Comparison of ENCODE assay signal across 1 cellular context in genomic region chr1:107930292-107930691, GRCh38.
TF ChIP-seq lines count a peak whose summit lies in the region.

No MANE protein-coding gene starts in this region.

TF ChIP-seq in GM12878, 131 proteins besides CTCF, POLR2A, EP300 and RAD21 (continued from another document and continues in another):
- TF ChIP-seq SUPT20H (IDR thresholded peaks at IDR 0.05; ENCODE audit: borderline replicate concordance, control insufficient read depth, low read depth, low read length) (no peak), MYC (IDR thresholded peaks at IDR 0.05; ENCODE audit: insufficient read depth, insufficient read length, insufficient replicate concordance, low read length, severe bottlenecking) (no peak), MEF2A (IDR thresholded peaks at IDR 0.05; ENCODE audit: insufficient read depth, low read depth, low read length) (no peak), SIX5 (IDR thresholded peaks at IDR 0.05; ENCODE audit: low read depth, low read length, severe bottlenecking) (no peak), NFIC (IDR thresholded peaks at IDR 0.05; ENCODE audit: low read depth, low read length) (peak; percentile 80; the same call in 1 of the 2 replicates), SMC3 (IDR thresholded peaks at IDR 0.05; ENCODE audit: borderline replicate concordance, low read length) (no peak), JUNB (IDR thresholded peaks at IDR 0.05) (peak; percentile 94), BACH1 (IDR thresholded peaks at IDR 0.05; ENCODE audit: borderline replicate concordance) (no peak), ATF2 (IDR thresholded peaks at IDR 0.05; ENCODE audit: low read length) (no peak), RUNX3 (IDR thresholded peaks at IDR 0.05; ENCODE audit: low read length) (peak; percentile 18; the same call in 1 of the 2 replicates), SMARCA5 (IDR thresholded peaks at IDR 0.05) (no peak), TCF7 (IDR thresholded peaks at IDR 0.05; ENCODE audit: borderline replicate concordance) (0 out of 2 replicates have a peak, but pooled peaks have one; percentile 42), ZSCAN29 (IDR thresholded peaks at IDR 0.05) (no peak), FOXK2 (IDR thresholded peaks at IDR 0.05) (no peak), YY1 (IDR thresholded peaks at IDR 0.05; ENCODE audit: low read depth, low read length) (no peak), CBX5 (IDR thresholded peaks at IDR 0.05; ENCODE audit: low read depth) (no peak), CEBPZ (IDR thresholded peaks at IDR 0.05; ENCODE audit: low read depth, low read length) (no peak), MLLT1 (IDR thresholded peaks at IDR 0.05) (no peak), ZNF217 (IDR thresholded peaks at IDR 0.05) (no peak), CHD4 (IDR thresholded peaks at IDR 0.05) (no peak), ZZZ3 (IDR thresholded peaks at IDR 0.05; ENCODE audit: control insufficient read depth, insufficient read length, low read depth) (no peak), HSF1 (IDR thresholded peaks at IDR 0.05; ENCODE audit: low read depth, low read length) (no peak), ATF3 (IDR thresholded peaks at IDR 0.05; ENCODE audit: borderline replicate concordance, extremely low read depth, low read depth, low read length) (no peak), NR2F1 (conservative IDR thresholded peaks at IDR 0.05) (no peak), EED (IDR thresholded peaks at IDR 0.05; ENCODE audit: low read depth) (no peak), ETV6 (conservative IDR thresholded peaks at IDR 0.05 in 1 of 2, IDR thresholded peaks at IDR 0.05 in 1 of 2; ENCODE audit: borderline replicate concordance in 1 of 2, low read depth in 1 of 2) (no peak), USF2 (IDR thresholded peaks at IDR 0.05; ENCODE audit: borderline replicate concordance, low read depth, low read length) (no peak)
- TF ChIP-seq, protein P1, sequence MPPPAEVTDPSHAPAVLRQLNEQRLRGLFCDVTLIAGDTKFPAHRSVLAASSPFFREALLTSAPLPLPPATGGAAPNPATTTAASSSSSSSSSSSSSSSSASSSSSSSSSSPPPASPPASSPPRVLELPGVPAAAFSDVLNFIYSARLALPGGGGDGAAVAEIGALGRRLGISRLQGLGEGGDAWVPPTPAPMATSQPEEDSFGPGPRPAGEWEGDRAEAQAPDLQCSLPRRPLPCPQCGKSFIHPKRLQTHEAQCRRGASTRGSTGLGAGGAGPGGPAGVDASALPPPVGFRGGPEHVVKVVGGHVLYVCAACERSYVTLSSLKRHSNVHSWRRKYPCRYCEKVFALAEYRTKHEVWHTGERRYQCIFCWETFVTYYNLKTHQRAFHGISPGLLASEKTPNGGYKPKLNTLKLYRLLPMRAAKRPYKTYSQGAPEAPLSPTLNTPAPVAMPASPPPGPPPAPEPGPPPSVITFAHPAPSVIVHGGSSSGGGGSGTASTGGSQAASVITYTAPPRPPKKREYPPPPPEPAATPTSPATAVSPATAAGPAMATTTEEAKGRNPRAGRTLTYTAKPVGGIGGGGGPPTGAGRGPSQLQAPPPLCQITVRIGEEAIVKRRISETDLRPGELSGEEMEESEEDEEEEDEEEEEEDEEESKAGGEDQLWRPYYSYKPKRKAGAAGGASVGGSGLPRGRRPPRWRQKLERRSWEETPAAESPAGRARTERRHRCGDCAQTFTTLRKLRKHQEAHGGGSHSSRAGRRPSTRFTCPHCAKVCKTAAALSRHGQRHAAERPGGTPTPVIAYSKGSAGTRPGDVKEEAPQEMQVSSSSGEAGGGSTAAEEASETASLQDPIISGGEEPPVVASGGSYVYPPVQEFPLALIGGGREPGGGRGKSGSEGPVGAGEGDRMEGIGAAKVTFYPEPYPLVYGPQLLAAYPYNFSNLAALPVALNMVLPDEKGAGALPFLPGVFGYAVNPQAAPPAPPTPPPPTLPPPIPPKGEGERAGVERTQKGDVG (CRISPR knock-in tag; IDR thresholded peaks at IDR 0.05), result no peak
- TF ChIP-seq, protein P2, sequence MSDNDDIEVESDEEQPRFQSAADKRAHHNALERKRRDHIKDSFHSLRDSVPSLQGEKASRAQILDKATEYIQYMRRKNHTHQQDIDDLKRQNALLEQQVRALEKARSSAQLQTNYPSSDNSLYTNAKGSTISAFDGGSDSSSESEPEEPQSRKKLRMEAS (IDR thresholded peaks at IDR 0.05; ENCODE audit: low read depth, low read length), result no peak
- TF ChIP-seq, protein P3, sequence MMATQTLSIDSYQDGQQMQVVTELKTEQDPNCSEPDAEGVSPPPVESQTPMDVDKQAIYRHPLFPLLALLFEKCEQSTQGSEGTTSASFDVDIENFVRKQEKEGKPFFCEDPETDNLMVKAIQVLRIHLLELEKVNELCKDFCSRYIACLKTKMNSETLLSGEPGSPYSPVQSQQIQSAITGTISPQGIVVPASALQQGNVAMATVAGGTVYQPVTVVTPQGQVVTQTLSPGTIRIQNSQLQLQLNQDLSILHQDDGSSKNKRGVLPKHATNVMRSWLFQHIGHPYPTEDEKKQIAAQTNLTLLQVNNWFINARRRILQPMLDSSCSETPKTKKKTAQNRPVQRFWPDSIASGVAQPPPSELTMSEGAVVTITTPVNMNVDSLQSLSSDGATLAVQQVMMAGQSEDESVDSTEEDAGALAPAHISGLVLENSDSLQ (IDR thresholded peaks at IDR 0.05), result no peak
- TF ChIP-seq, protein P4, sequence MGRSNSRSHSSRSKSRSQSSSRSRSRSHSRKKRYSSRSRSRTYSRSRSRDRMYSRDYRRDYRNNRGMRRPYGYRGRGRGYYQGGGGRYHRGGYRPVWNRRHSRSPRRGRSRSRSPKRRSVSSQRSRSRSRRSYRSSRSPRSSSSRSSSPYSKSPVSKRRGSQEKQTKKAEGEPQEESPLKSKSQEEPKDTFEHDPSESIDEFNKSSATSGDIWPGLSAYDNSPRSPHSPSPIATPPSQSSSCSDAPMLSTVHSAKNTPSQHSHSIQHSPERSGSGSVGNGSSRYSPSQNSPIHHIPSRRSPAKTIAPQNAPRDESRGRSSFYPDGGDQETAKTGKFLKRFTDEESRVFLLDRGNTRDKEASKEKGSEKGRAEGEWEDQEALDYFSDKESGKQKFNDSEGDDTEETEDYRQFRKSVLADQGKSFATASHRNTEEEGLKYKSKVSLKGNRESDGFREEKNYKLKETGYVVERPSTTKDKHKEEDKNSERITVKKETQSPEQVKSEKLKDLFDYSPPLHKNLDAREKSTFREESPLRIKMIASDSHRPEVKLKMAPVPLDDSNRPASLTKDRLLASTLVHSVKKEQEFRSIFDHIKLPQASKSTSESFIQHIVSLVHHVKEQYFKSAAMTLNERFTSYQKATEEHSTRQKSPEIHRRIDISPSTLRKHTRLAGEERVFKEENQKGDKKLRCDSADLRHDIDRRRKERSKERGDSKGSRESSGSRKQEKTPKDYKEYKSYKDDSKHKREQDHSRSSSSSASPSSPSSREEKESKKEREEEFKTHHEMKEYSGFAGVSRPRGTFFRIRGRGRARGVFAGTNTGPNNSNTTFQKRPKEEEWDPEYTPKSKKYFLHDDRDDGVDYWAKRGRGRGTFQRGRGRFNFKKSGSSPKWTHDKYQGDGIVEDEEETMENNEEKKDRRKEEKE (IDR thresholded peaks at IDR 0.05), result no peak
- TF ChIP-seq, protein P5, sequence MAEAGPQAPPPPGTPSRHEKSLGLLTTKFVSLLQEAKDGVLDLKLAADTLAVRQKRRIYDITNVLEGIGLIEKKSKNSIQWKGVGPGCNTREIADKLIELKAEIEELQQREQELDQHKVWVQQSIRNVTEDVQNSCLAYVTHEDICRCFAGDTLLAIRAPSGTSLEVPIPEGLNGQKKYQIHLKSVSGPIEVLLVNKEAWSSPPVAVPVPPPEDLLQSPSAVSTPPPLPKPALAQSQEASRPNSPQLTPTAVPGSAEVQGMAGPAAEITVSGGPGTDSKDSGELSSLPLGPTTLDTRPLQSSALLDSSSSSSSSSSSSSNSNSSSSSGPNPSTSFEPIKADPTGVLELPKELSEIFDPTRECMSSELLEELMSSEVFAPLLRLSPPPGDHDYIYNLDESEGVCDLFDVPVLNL (IDR thresholded peaks at IDR 0.05; ENCODE audit: low read depth, low read length), result no peak
- TF ChIP-seq, protein P6, sequence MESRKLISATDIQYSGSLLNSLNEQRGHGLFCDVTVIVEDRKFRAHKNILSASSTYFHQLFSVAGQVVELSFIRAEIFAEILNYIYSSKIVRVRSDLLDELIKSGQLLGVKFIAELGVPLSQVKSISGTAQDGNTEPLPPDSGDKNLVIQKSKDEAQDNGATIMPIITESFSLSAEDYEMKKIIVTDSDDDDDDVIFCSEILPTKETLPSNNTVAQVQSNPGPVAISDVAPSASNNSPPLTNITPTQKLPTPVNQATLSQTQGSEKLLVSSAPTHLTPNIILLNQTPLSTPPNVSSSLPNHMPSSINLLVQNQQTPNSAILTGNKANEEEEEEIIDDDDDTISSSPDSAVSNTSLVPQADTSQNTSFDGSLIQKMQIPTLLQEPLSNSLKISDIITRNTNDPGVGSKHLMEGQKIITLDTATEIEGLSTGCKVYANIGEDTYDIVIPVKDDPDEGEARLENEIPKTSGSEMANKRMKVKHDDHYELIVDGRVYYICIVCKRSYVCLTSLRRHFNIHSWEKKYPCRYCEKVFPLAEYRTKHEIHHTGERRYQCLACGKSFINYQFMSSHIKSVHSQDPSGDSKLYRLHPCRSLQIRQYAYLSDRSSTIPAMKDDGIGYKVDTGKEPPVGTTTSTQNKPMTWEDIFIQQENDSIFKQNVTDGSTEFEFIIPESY (IDR thresholded peaks at IDR 0.05), result no peak
